Comparison of ENCODE assay signal across 8 cellular contexts in genomic region chr3:136751259-136752045, GRCh38. TPM values are rescaled to one million over a fixed set of nuclear protein-coding genes. Genes with fewer than 3 reads are reported as not detected.
DNase-seq lines count a peak whose midpoint lies in the region; ATAC-seq and TF ChIP-seq lines count a peak whose summit lies in the region.

No MANE protein-coding gene starts in this region.

- peak; percentile 13 for ATAC-seq in GM19035 (IDR thresholded peaks at IDR 0.05; ENCODE audit: unreplicated experiment)

- no peaks in the 10 kb centered on the region for H3K36me3 ChIP-seq in OCI-LY7 (ENCODE audit: insufficient read depth, low read length)

- peak overlapping the region; percentile 94 for H3K27ac ChIP-seq in OCI-LY7 (ENCODE audit: low read depth, low read length, poor library complexity, severe bottlenecking)
- H3K27ac ChIP-seq in epithelial cell of prostate = peak overlapping the region; percentile 97

- CTCF ChIA-PET in OCI-LY7 (lab: Charles Lee; ENCODE audit: unreplicated experiment) = interaction anchor here (0.6 to 1.1 kb wide), 2 partner anchors 146 to 674 kb away, joined by 3 read pairs; no protein-coding TSS in a partner anchor

- H3K4me2 ChIP-seq in OCI-LY7 (ENCODE audit: low read length) = peak overlapping the region; percentile 96

- H3K79me2 ChIP-seq in OCI-LY7 (ENCODE audit: insufficient read depth, low read depth, low read length) = peaks cover 55% of the 10 kb centered on the region

- TF ChIP-seq CTCF in OCI-LY7 (conservative IDR thresholded peaks at IDR 0.05; ENCODE audit: low read length) = no peak

- H3K9me2 ChIP-seq in OCI-LY7 (ENCODE audit: insufficient read depth, low read length) = no peaks in the 10 kb centered on the region

- no TSS peak for BruUV-seq in OCI-LY7 (replicated peaks; lab: Mats Ljungman, UMichigan)

- POLR2A ChIA-PET in OCI-LY7 (lab: Charles Lee) = interaction anchor here (1.2 to 3.1 kb wide), 5 partner anchors 110 to 554 kb away, joined by 3 to 15 read pairs (median 3); partner anchors contain the start of gene NCK1

- no peaks in the 10 kb centered on the region for H4K20me1 ChIP-seq in OCI-LY7 (ENCODE audit: insufficient read depth, low read length)

- peak overlapping the region; percentile 90 for H3K4me3 ChIP-seq in OCI-LY7 (ENCODE audit: low read depth, low read length, poor library complexity, severe bottlenecking)

- H2AFZ ChIP-seq in OCI-LY7 (ENCODE audit: low read length) = peak overlapping the region; percentile 9; the same call in 1 of the 2 replicates

- intact Hi-C loops in OCI-LY7 (cut with micrococcal nuclease; ENCODE audit: unreplicated experiment) = loop anchor here (1.0 to 2.0 kb wide), 7 partner anchors 111 to 676 kb away; partner anchors contain the start of genes MSL2 and NCK1

- peak; percentile 70 for DNase-seq in ACHN
- DNase-seq in HT1080 (ENCODE audit: low read depth) = peak; percentile 81
- peak; percentile 80 for DNase-seq in OCI-LY7 (ENCODE audit: low spot score)
- peak; percentile 43 for DNase-seq in activated T-cell treated with anti-CD3 and anti-CD28 coated beads for 4 hours
- DNase-seq in epithelial cell of prostate (ENCODE audit: low read depth, low spot score) = no peak
- DNase-seq in mucosa of gallbladder (ENCODE audit: low spot score) = peak; percentile 69
- DNase-seq in stimulated activated CD8-positive, alpha-beta memory T cell treated with anti-CD3 and anti-CD28 coated beads, Interleukin-4, amount 100 ng/mL, for 24 hours (ENCODE audit: low read depth) = peak; percentile 48

- peaks cover 43% of the 10 kb centered on the region for H3K4me1 ChIP-seq in OCI-LY7 (ENCODE audit: insufficient read depth, low read length, poor library complexity, severe bottlenecking)

- H3K9me3 ChIP-seq in OCI-LY7 (ENCODE audit: low read length) = no peaks in the 10 kb centered on the region

- in situ Hi-C loops in ACHN (cut with HindIII; ENCODE audit: low pct_ligation_motif_present, low pct_unique_long_range_greater_than_20kb, low sequenced_read_pairs) = loop anchor here (10.0 kb wide), 1 partner anchor 263 kb away; no protein-coding TSS in a partner anchor

RNA-seq across cellular contexts. Expression of gene STAG1, which starts 0.7 kb away (rescaled TPM):
- total RNA-seq in HT1080 (2014; rRNA removed; shearing (Covaris generic)) = 34.2 and 35.9 TPM in 2 replicates
- polyA plus RNA-seq in HT1080 (2015; cell fraction: cytosol; rRNA removed) = 14.7 and 20.1 TPM in 2 replicates
- polyA plus RNA-seq in HT1080 (2015; cell fraction: nucleus; rRNA removed) = 25.2 and 26.2 TPM in 2 replicates
- total RNA-seq in OCI-LY7 (2014; rRNA removed; shearing (Covaris generic)) = 30.7 and 32.8 TPM in 2 replicates
- 46.6 and 49.9 TPM in 2 replicates for total RNA-seq in OCI-LY7 (2022)
- total RNA-seq in mucosa of gallbladder = 26.0 TPM
